ENCODE assay signal across 20 cellular contexts in genomic region chr16:65837431-65837986, GRCh38.
"Had no signal": no experiment of that assay in that cellular context is flagged by ENCODE, and none has a peak within 500 bp of the region (broad histone marks: within the 10 kb centered on the region; RNA-seq: fewer than 3 reads in every experiment).

No MANE protein-coding gene starts in this region.

- H3K27me3 ChIP-seq: adrenal gland, breast epithelium, thyroid gland had no signal

- H3K27ac Mint-ChIP-seq: activated naive CD4-positive, alpha-beta T cell treated with anti-CD3 and anti-CD28 coated beads, Interleukin-2, amount 50 U/mL, for 72 hours; activated T-helper 1 cell treated with anti-CD3 and anti-CD28 coated beads, Interleukin-12 subunit alpha, Interleukin-12 subunit beta, Interleukin-2, Interleukin-4 antibody, amounts not matched to agents 30 ng/mL and 10 ng/mL and 1 ng/mL, durations not matched to agents 14 hours and 24 hours and 36 hours; memory B cell; naive B cell; progenitor cell of endocrine pancreas had no signal

- H3K4me1 ChIP-seq: breast epithelium, heart right ventricle, left ventricle myocardium inferior, thyroid gland had no signal

- H3K4me3 Mint-ChIP-seq: activated T-helper 1 cell treated with anti-CD3 and anti-CD28 coated beads, Interleukin-12 subunit alpha, Interleukin-12 subunit beta, Interleukin-2, Interleukin-4 antibody, amounts not matched to agents 30 ng/mL and 10 ng/mL and 1 ng/mL, durations not matched to agents 14 hours and 24 hours and 36 hours; memory B cell; naive B cell; neural crest cell had no signal

- H3K36me3 ChIP-seq: adrenal gland, breast epithelium, heart right ventricle, left ventricle myocardium inferior, thyroid gland had no signal

- H3K27ac ChIP-seq: adrenal gland, breast epithelium, heart right ventricle, left ventricle myocardium inferior, thyroid gland had no signal

- DNase-seq: activated CD4-positive, alpha-beta T cell treated with anti-CD3 and anti-CD28 coated beads, Interleukin-2, amount 50 U/mL, for 4 hours; activated gamma-delta T cell treated with Interleukin-2 at 50 U/mL for 16 hours; activated T-cell treated with anti-CD3 and anti-CD28 coated beads for 4 hours; adrenal gland; cortex of kidney; heart right ventricle; left ventricle myocardium inferior; mucosa of descending colon; naive B cell; stimulated activated CD4-positive, alpha-beta T cell treated with anti-CD3 and anti-CD28 coated beads, Interleukin-12 subunit alpha, Interleukin-12 subunit beta, amount 100 ng/mL, for 4 hours; stimulated activated CD4-positive, alpha-beta T cell treated with anti-CD3 and anti-CD28 coated beads, Interleukin-1b, Interleukin-23, amount 100 ng/mL, for 48 hours; stimulated activated CD8-positive, alpha-beta memory T cell treated with anti-CD3 and anti-CD28 coated beads, Interleukin-4, amount 100 ng/mL, for 48 hours; stimulated activated naive CD4-positive, alpha-beta T cell; thyroid gland had no signal

- H3K4me1 Mint-ChIP-seq: memory B cell, naive B cell had no signal

- H3K36me3 Mint-ChIP-seq: activated naive CD4-positive, alpha-beta T cell treated with anti-CD3 and anti-CD28 coated beads, Interleukin-2, amount 50 U/mL, for 72 hours; memory B cell; naive B cell had no signal

- H3K4me3 ChIP-seq: adrenal gland, breast epithelium, heart right ventricle, left ventricle myocardium inferior, mucosa of descending colon, thyroid gland had no signal

- H3K9me3 ChIP-seq: adrenal gland, breast epithelium, heart right ventricle, left ventricle myocardium inferior, mucosa of descending colon, thyroid gland had no signal

- H3K9me3 Mint-ChIP-seq: activated T-helper 1 cell treated with anti-CD3 and anti-CD28 coated beads, Interleukin-12 subunit alpha, Interleukin-12 subunit beta, Interleukin-2, Interleukin-4 antibody, amounts not matched to agents 30 ng/mL and 10 ng/mL and 1 ng/mL, durations not matched to agents 14 hours and 24 hours and 36 hours; neural crest cell had no signal
